Comparison of ENCODE assay signal across 19 cellular contexts in genomic region chr9:38017885-38018186, GRCh38. TPM values are rescaled to one million over a fixed set of nuclear protein-coding genes. Genes with fewer than 3 reads are reported as not detected.
DNase-seq lines count a peak whose midpoint lies in the region; ATAC-seq and TF ChIP-seq lines count a peak whose summit lies in the region.
"Had no signal": no experiment of that assay in that cellular context is flagged by ENCODE, and none has a peak within 500 bp of the region (broad histone marks: within the 10 kb centered on the region; RNA-seq: fewer than 3 reads in every experiment).

No MANE protein-coding gene starts in this region.

- H3K4me3 ChIP-seq in left ventricle myocardium inferior (no peak overlapping the region), heart right ventricle (no peak overlapping the region), endodermal cell (ENCODE audit: low read length) (no peak overlapping the region)
- H3K4me3 ChIP-seq: K562 had no signal

- ATAC-seq in heart right ventricle (no peak), GM18519 (IDR thresholded peaks at IDR 0.05; ENCODE audit: low FRiP score, unreplicated experiment) (no peak), GM19455 (IDR thresholded peaks at IDR 0.05; ENCODE audit: unreplicated experiment) (no peak)
- ATAC-seq: activated naive CD8-positive, alpha-beta T cell treated with anti-CD3 and anti-CD28 coated beads, Interleukin-2, amount 50 U/mL, for 24 hours; activated T-cell treated with anti-CD3 and anti-CD28 coated beads, Interleukin-2, amount 50 U/mL, for 4 hours; K562; T-helper 17 cell had no signal

- H3K4me1 Mint-ChIP-seq in endodermal cell, result peaks cover 52% of the 10 kb centered on the region
- peaks cover 77% of the 10 kb centered on the region for H3K4me1 Mint-ChIP-seq in nephron progenitor cell
- H3K4me1 Mint-ChIP-seq in type B pancreatic cell (ENCODE audit: unreplicated experiment), result peaks cover 57% of the 10 kb centered on the region
- H3K4me1 Mint-ChIP-seq: activated CD4-positive, alpha-beta T cell treated with anti-CD3 and anti-CD28 coated beads, Interleukin-2, amount 10 ng/mL, durations not matched to agents 24 days and 14 days; activated naive CD8-positive, alpha-beta T cell treated with anti-CD3 and anti-CD28 coated beads, Interleukin-2, amount 50 U/mL, for 24 hours; T-helper 17 cell had no signal

- H3K27ac Mint-ChIP-seq in endodermal cell, result peak overlapping the region; percentile 83
- H3K27ac Mint-ChIP-seq in nephron progenitor cell, result peak overlapping the region; percentile 12
- H3K27ac Mint-ChIP-seq in type B pancreatic cell, result peak overlapping the region; percentile 83
- H3K27ac Mint-ChIP-seq: activated CD4-positive, alpha-beta T cell treated with anti-CD3 and anti-CD28 coated beads, Interleukin-2, amount 10 ng/mL, durations not matched to agents 24 days and 14 days; activated naive CD8-positive, alpha-beta T cell treated with anti-CD3 and anti-CD28 coated beads, Interleukin-2, amount 50 U/mL, for 24 hours; T-helper 17 cell had no signal

- WGBS in heart right ventricle, 2 donors, result 88 to 94% methylated on average over 2 of the region's 2 CpGs
- WGBS in endodermal cell (ENCODE audit: insufficient coverage in 1 of 2, insufficient read length in 1 of 2), 2 experiments, result 83 to 100% methylated on average over 1 to 2 of the region's 2 CpGs

- H3K36me3 Mint-ChIP-seq in endodermal cell (ENCODE audit: low read depth) (peaks cover 39% of the 10 kb centered on the region), nephron progenitor cell (ENCODE audit: low read depth) (peaks cover 6% of the 10 kb centered on the region), type B pancreatic cell (peaks cover 8% of the 10 kb centered on the region)

- H3K9me3 ChIP-seq in left ventricle myocardium inferior (replicated peaks) (no peaks in the 10 kb centered on the region), heart right ventricle (no peaks in the 10 kb centered on the region), endodermal cell (ENCODE audit: control insufficient read depth, low read length) (no peaks in the 10 kb centered on the region)

- no peaks in the 10 kb centered on the region for H3K27me3 Mint-ChIP-seq in endodermal cell (ENCODE audit: insufficient read depth)
- no peaks in the 10 kb centered on the region for H3K27me3 Mint-ChIP-seq in nephron progenitor cell (ENCODE audit: low read depth, poor library complexity)
- H3K27me3 Mint-ChIP-seq in type B pancreatic cell, result no peaks in the 10 kb centered on the region
- H3K27me3 Mint-ChIP-seq: activated naive CD8-positive, alpha-beta T cell treated with anti-CD3 and anti-CD28 coated beads, Interleukin-2, amount 50 U/mL, for 24 hours had no signal

- H3K9ac ChIP-seq in endodermal cell (ENCODE audit: extremely low read depth, low read length, poor library complexity, severe bottlenecking), result no peak overlapping the region

- H3K36me3 ChIP-seq in left ventricle myocardium inferior (peaks cover 4% of the 10 kb centered on the region), heart right ventricle (peaks cover 0 to 22% (median 5%) of the 10 kb centered on the region in 9 donors), endodermal cell (ENCODE audit: control insufficient read depth, insufficient read depth, low read length) (peaks cover 48% of the 10 kb centered on the region)

- peak overlapping the region; percentile 74 for H3K27ac ChIP-seq in left ventricle myocardium inferior (replicated peaks)
- peak overlapping the region in 4 of 10 donors; percentile 77 to 88 (median 83) for H3K27ac ChIP-seq in heart right ventricle
- H3K27ac ChIP-seq in endodermal cell (ENCODE audit: low read depth, low read length), result peak overlapping the region; percentile 89

- H3K9me3 Mint-ChIP-seq in endodermal cell (no peaks in the 10 kb centered on the region), nephron progenitor cell (no peaks in the 10 kb centered on the region), type B pancreatic cell (no peaks in the 10 kb centered on the region)
- H3K9me3 Mint-ChIP-seq: activated CD4-positive, alpha-beta T cell treated with anti-CD3 and anti-CD28 coated beads, Interleukin-2, amount 10 ng/mL, durations not matched to agents 24 days and 14 days; activated naive CD8-positive, alpha-beta T cell treated with anti-CD3 and anti-CD28 coated beads, Interleukin-2, amount 50 U/mL, for 24 hours; activated T-cell treated with anti-CD3 and anti-CD28 coated beads, Interleukin-2, amount 50 U/mL, for 4 hours had no signal

- TF ChIP-seq CTCF in left ventricle myocardium inferior (IDR thresholded peaks at IDR 0.05; ENCODE audit: borderline replicate concordance) (no peak), heart right ventricle (IDR thresholded peaks at IDR 0.05) (no peak), endodermal cell (conservative IDR thresholded peaks at IDR 0.05) (no peak), nephron progenitor cell (IDR thresholded peaks at IDR 0.05) (no peak), type B pancreatic cell (conservative IDR thresholded peaks at IDR 0.05) (no peak)

- DNase-seq in left ventricle myocardium inferior, result no peak
- DNase-seq in heart right ventricle, result no peak
- DNase-seq in endodermal cell, result no peak
- DNase-seq in nephron progenitor cell, result no peak
- DNase-seq in type B pancreatic cell (ENCODE audit: extremely low spot score, unreplicated experiment), result no peak
- DNase-seq in NCI-H524 treated with DMSO at 0.1 percent for 48 hours (lab: John Stamatoyannopoulos, UW), result no peak
- DNase-seq: activated CD4-positive, alpha-beta T cell treated with anti-CD3 and anti-CD28 coated beads, Interleukin-2, amount 10 ng/mL, durations not matched to agents 24 days and 14 days; activated naive CD8-positive, alpha-beta T cell treated with anti-CD3 and anti-CD28 coated beads, Interleukin-2, amount 50 U/mL, for 24 hours; activated T-cell treated with anti-CD3 and anti-CD28 coated beads, Interleukin-2, amount 50 U/mL, for 4 hours; COR-L47; cortex of kidney; GDM1; NCI-H1417 treated with DMSO at 0.1 percent for 48 hours; NCI-H526; stimulated activated naive CD4-positive, alpha-beta T cell; T-helper 17 cell had no signal

- H3K27me3 ChIP-seq in left ventricle myocardium inferior (ENCODE audit: low read depth) (no peaks in the 10 kb centered on the region), heart right ventricle (no peaks in the 10 kb centered on the region), endodermal cell (ENCODE audit: control insufficient read depth, insufficient read depth, low read length, poor library complexity, severe bottlenecking) (no peaks in the 10 kb centered on the region)

- H3K4me3 Mint-ChIP-seq in endodermal cell, result peak overlapping the region; percentile 20
- H3K4me3 Mint-ChIP-seq in nephron progenitor cell, result peak overlapping the region; percentile 16
- H3K4me3 Mint-ChIP-seq in type B pancreatic cell, result peak overlapping the region; percentile 61
- H3K4me3 Mint-ChIP-seq: activated CD4-positive, alpha-beta T cell treated with anti-CD3 and anti-CD28 coated beads, Interleukin-2, amount 10 ng/mL, durations not matched to agents 24 days and 14 days; activated naive CD8-positive, alpha-beta T cell treated with anti-CD3 and anti-CD28 coated beads, Interleukin-2, amount 50 U/mL, for 24 hours; activated T-cell treated with anti-CD3 and anti-CD28 coated beads, Interleukin-2, amount 50 U/mL, for 4 hours; T-helper 17 cell had no signal

- H3K4me1 ChIP-seq in left ventricle myocardium inferior (peaks cover 78% of the 10 kb centered on the region), heart right ventricle (peaks cover 33 to 83% (median 59%) of the 10 kb centered on the region in 9 donors), endodermal cell (ENCODE audit: control insufficient read depth, insufficient read depth, low read length) (peaks cover 27% of the 10 kb centered on the region)

- intact Hi-C loops in left ventricle myocardium inferior (cut with micrococcal nuclease) (no loop called here), heart right ventricle (cut with DNase I) (loop anchor here in 9 of 10 donors (2.0 to 10.0 kb wide), 10 partner anchors 47 to 106 kb away; partner anchors contain the start of gene SHB (in 8 of the 9))

RNA-seq across cellular contexts. Expression of gene SHB, which starts 51.2 kb away (rescaled TPM):
- 19.4 TPM for total RNA-seq in left ventricle myocardium inferior
- 10 to 100 TPM; 13.9 to 26.6 (median 18.0) TPM for total RNA-seq in heart right ventricle
- 10 to 100 TPM in 1 of 2 donors, 1 to 10 TPM in 1; 5.7 to 19.2 TPM for polyA plus RNA-seq in heart right ventricle
- total RNA-seq in endodermal cell, result 10 to 100 TPM; 28.1 to 38.1 TPM
- 10.8 TPM for polyA plus RNA-seq in endodermal cell (2013, experiment 1 of 2)
- 12.5 TPM for polyA plus RNA-seq in endodermal cell (2013, experiment 2 of 2)
- total RNA-seq in type B pancreatic cell (ENCODE audit: low replicate concordance), result 14.4 and 20.0 TPM in 2 replicates

Comparison
In these comparisons a context has a peak if more than half of its experiments do, and no peak if none do; other contexts are left out.
1. H3K27ac Mint-ChIP-seq: peak in every context shown above with its lines; median percentile 83 in endodermal cell; 83 in type B pancreatic cell; 12 in nephron progenitor cell.